17 cellular contexts compared by ENCODE assay signal in the genomic region with DNA sequence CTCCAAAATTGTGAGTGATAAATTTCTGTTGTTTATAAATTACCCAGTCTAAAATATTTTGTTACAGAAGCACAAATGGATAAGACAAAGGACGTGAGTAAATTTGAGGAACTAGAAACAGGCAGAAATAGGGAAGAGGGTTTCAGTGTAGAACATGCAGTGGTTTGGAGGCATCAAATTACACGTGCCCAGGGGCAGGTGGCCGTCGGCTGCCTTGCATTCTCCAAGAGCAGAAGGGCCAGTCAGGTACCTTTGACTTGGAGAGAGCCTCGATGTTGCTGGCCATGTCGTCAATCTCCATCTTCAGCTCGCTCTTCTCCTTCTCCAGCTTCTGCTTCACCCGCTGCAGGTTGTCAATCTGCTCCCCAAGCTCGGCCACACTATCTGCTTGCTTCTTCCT. TPM values are rescaled to one million over a fixed set of nuclear protein-coding genes. Genes with fewer than 3 reads are reported as not detected.
"Had no signal": no experiment of that assay in that cellular context is flagged by ENCODE, and none has a peak within 500 bp of the region (broad histone marks: within the 10 kb centered on the region; RNA-seq: fewer than 3 reads in every experiment).

No MANE protein-coding gene starts in this region.

- H3K4me3 ChIP-seq: body of pancreas, left lung, transverse colon had no signal

- H3K36me3 ChIP-seq: left lung, transverse colon had no signal

- DNase-seq: activated CD4-positive, alpha-beta T cell treated with anti-CD3 and anti-CD28 coated beads, Interleukin-2, amount 10 ng/mL, durations not matched to agents 24 days and 14 days; activated CD8-positive, alpha-beta T cell treated with anti-CD3 and anti-CD28 coated beads, Interleukin-2, amount 10 ng/mL, durations not matched to agents 7 days and 5 days; activated naive CD4-positive, alpha-beta T cell treated with Interleukin-2 at 50 U/mL for 16 hours; activated T-cell treated with anti-CD3 and anti-CD28 coated beads, Interleukin-2, amount 50 U/mL, for 24 hours; body of pancreas; caudate nucleus; foreskin melanocyte; head of caudate nucleus; kidney; left lung; nephron progenitor cell; nucleus accumbens; retina; transverse colon had no signal

- H3K27me3 ChIP-seq: body of pancreas, transverse colon had no signal

- FAIRE-seq: kidney had no signal

- ATAC-seq: activated CD8-positive, alpha-beta T cell treated with anti-CD3 and anti-CD28 coated beads, Interleukin-2, amount 10 ng/mL, durations not matched to agents 7 days and 5 days; body of pancreas; left lung had no signal

RNA-seq across cellular contexts. Expression of a gene that starts 54.3 kb away (rescaled TPM):
- total RNA-seq: activated CD4-positive, alpha-beta T cell treated with anti-CD3 and anti-CD28 coated beads, Interleukin-2, amount 10 ng/mL, durations not matched to agents 24 days and 14 days; activated CD8-positive, alpha-beta T cell treated with anti-CD3 and anti-CD28 coated beads, Interleukin-2, amount 10 ng/mL, durations not matched to agents 7 days and 5 days; activated T-helper 2 cell treated with anti-CD3 and anti-CD28 coated beads, Interferon-gamma antibody, Interleukin-2, Interleukin-4, amounts not matched to agents 10 μg/mL and 5 μg/mL and 100 μg/mL, durations not matched to agents 14 hours and 24 hours and 36 hours; body of pancreas; epithelial cell of proximal tubule; kidney; left lung; lung microvascular endothelial cell had no signal
